16 cellular contexts compared by ENCODE assay signal in the genomic region with DNA sequence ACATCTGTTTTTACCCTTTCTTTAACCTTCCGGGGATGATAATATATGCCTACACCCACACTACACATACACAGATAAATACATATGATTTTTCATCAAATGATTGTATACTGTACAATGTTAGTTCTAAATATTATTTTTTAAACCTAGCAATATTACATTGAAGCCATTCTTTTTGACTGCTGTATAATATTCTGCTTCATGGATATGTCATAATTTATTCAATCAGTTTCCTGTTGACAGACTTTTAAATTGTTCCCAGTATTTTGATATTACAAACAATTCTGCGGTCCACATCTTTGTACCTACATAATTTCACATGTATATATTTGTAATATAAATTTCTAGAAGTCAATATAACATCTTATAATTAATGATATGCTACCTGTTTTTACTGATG. TPM values are rescaled to one million over a fixed set of nuclear protein-coding genes. Genes with fewer than 3 reads are reported as not detected.
DNase-seq lines count a peak whose midpoint lies in the region; ATAC-seq and TF ChIP-seq lines count a peak whose summit lies in the region.
"Had no signal": no experiment of that assay in that cellular context is flagged by ENCODE, and none has a peak within 500 bp of the region (broad histone marks: within the 10 kb centered on the region; RNA-seq: fewer than 3 reads in every experiment).

No MANE protein-coding gene starts in this region.

- POLR2A ChIA-PET in Panc1 (lab: Charles Lee): no interaction called here

- no TSS peak for BruUV-seq in Panc1 (replicated peaks; lab: Mats Ljungman, UMichigan)

- ATAC-seq in left cardiac atrium (no peak), Panc1 (no peak), GM19023 (IDR thresholded peaks at IDR 0.05; ENCODE audit: unreplicated experiment) (no peak)
- ATAC-seq: CD8-positive, alpha-beta T cell had no signal

- intact Hi-C loops in left ventricle myocardium inferior (cut with micrococcal nuclease) (no loop called here), left cardiac atrium (cut with DNase I) (no loop called here), Panc1 (cut with micrococcal nuclease; ENCODE audit: unreplicated experiment) (loop anchor here (10.0 kb wide), 1 partner anchor 138 kb away; no protein-coding TSS in a partner anchor)

- H3K27ac ChIP-seq in left ventricle myocardium inferior (replicated peaks) (peak overlapping the region; percentile 56), Panc1 (ENCODE audit: low read length) (peak overlapping the region; percentile 82; the same call in 1 of the 2 replicates)
- H3K27ac ChIP-seq: BLaER1 treated with 17β-estradiol and CSF1 and Interleukin-3, amounts not matched to agents 10 nM and 100 nM; C4-2B had no signal

- H3K27me3 ChIP-seq in left ventricle myocardium inferior (ENCODE audit: low read depth): no peaks in the 10 kb centered on the region
- no peaks in the 10 kb centered on the region for H3K27me3 ChIP-seq in Panc1 (ENCODE audit: control insufficient read depth, insufficient read depth, low read length)
- H3K27me3 ChIP-seq: BLaER1 treated with 17β-estradiol and CSF1 and Interleukin-3, amounts not matched to agents 10 nM and 100 nM had no signal

- H3K36me3 ChIP-seq in left ventricle myocardium inferior (no peaks in the 10 kb centered on the region), Panc1 (ENCODE audit: control insufficient read depth, insufficient read depth, low read length) (no peaks in the 10 kb centered on the region)
- H3K36me3 ChIP-seq: BLaER1 treated with 17β-estradiol and CSF1 and Interleukin-3, amounts not matched to agents 10 nM and 100 nM had no signal

- no peaks in the 10 kb centered on the region for H3K9me3 ChIP-seq in left ventricle myocardium inferior (replicated peaks)
- H3K9me3 ChIP-seq in Panc1 (ENCODE audit: control insufficient read depth, insufficient read depth, low read depth, low read length): no peaks in the 10 kb centered on the region
- H3K9me3 ChIP-seq: A549 had no signal

- in situ Hi-C loops in Panc1 (cut with HindIII; ENCODE audit: low pct_unique_long_range_greater_than_20kb, low sequenced_read_pairs): no loop called here

- no peak for TF ChIP-seq CTCF in left ventricle myocardium inferior (IDR thresholded peaks at IDR 0.05; ENCODE audit: borderline replicate concordance)
- TF ChIP-seq CTCF in Panc1 (IDR thresholded peaks at IDR 0.05): no peak

- no peak overlapping the region for H3K4me3 ChIP-seq in left ventricle myocardium inferior
- H3K4me3 ChIP-seq in Panc1 (ENCODE audit: low read depth in 2 of 2, low read length in 2 of 2): no peak overlapping the region
- H3K4me3 ChIP-seq: A549; BLaER1 treated with 17β-estradiol and CSF1 and Interleukin-3, amounts not matched to agents 10 nM and 100 nM had no signal

- CTCF ChIA-PET in Panc1 (lab: Charles Lee): no interaction called here

- H3K4me1 ChIP-seq in left ventricle myocardium inferior: no peaks in the 10 kb centered on the region
- no peaks in the 10 kb centered on the region; the same call in 1 of the 2 replicates for H3K4me1 ChIP-seq in Panc1 (ENCODE audit: control insufficient read depth, insufficient read depth, low read length)
- H3K4me1 ChIP-seq: BLaER1 treated with 17β-estradiol and CSF1 and Interleukin-3, amounts not matched to agents 10 nM and 100 nM; Caco-2 had no signal

- DNase-seq in left ventricle myocardium inferior (no peak), left cardiac atrium (no peak), Panc1 (ENCODE audit: low read depth, low spot score) (no peak), UCSD-AML1 (lab: John Stamatoyannopoulos, UW; ENCODE audit: unreplicated experiment) (no peak)
- DNase-seq: 8988T; AML-193; Caco-2; Calu3; CD4-positive, alpha-beta T cell; CD8-positive, alpha-beta T cell; DMS79 treated with DMSO at 0.1 percent for 48 hours; GF-D8 had no signal

RNA-seq across cellular contexts. Expression of gene ITGB1, which starts 59.0 kb away (rescaled TPM):
- total RNA-seq in left ventricle myocardium inferior (542 TPM), left cardiac atrium (100 to 1,000 TPM; 462 to 660 TPM), Panc1 (2021; ENCODE audit: unreplicated experiment) (803 TPM)
- 484 TPM for polyA plus RNA-seq in Panc1 (2012; ENCODE audit: insufficient read length)
